ENCODE assay signal across 1 cellular context in genomic region chr2:67579791-67580190, GRCh38.
TF ChIP-seq lines count a peak whose summit lies in the region.

No MANE protein-coding gene starts in this region.

TF ChIP-seq in IMR-90, 13 proteins besides CTCF, POLR2A, EP300 and RAD21 (continued from another document):
- no peak for TF ChIP-seq USF2 (IDR thresholded peaks at IDR 0.05; ENCODE audit: low read depth, low read length)
- TF ChIP-seq BHLHE40 (IDR thresholded peaks at IDR 0.05; ENCODE audit: low read depth, low read length), result no peak
- no peak for TF ChIP-seq FOS (IDR thresholded peaks at IDR 0.05; ENCODE audit: low read depth, low read length)
- no peak for TF ChIP-seq SMC3 (IDR thresholded peaks at IDR 0.05; ENCODE audit: low read depth, low read length)
